In genomic region chr15:85706779-85707518, GRCh38 we compare ENCODE assay signal across 8 cellular contexts.
A peak's percentile ranks its signal among the peaks of the same experiment; 100 is the strongest.
DNase-seq lines count a peak whose midpoint lies in the region; ATAC-seq, FAIRE-seq and TF ChIP-seq lines count a peak whose summit lies in the region.

No MANE protein-coding gene starts in this region.

- FAIRE-seq in small intestine (lab: Jason Lieb, UNC): no peak

- peaks cover 7% of the 10 kb centered on the region in 2 donors for H3K36me3 ChIP-seq in small intestine (ENCODE audit: control insufficient read depth in 2 of 2, insufficient read depth in 2 of 2, low read length in 2 of 2)

- peak overlapping the region; percentile 71 to 86 for H3K27ac ChIP-seq in small intestine (ENCODE audit: low read depth in 1 of 2, low read length in 1 of 2)

- CTCF ChIA-PET in activated CD4-positive, alpha-beta memory T cell treated with anti-CD3 and anti-CD28 coated beads, Interleukin-2, amount 10 ng/mL, durations not matched to agents 7 days and 5 days (lab: Charles Lee): interaction anchor here (1.7 kb wide), 1 partner anchor 125 kb away, joined by 5 read pairs; no protein-coding TSS in a partner anchor

- peaks cover 78% of the 10 kb centered on the region for H3K4me1 Mint-ChIP-seq in activated CD4-positive, alpha-beta memory T cell treated with anti-CD3 and anti-CD28 coated beads, Interleukin-2, amount 10 ng/mL, durations not matched to agents 7 days and 5 days

- no peaks in the 10 kb centered on the region for H3K9me3 ChIP-seq in small intestine (ENCODE audit: control insufficient read depth, low read depth)

- 16 to 20% (median 17%) methylated on average over 5 of the region's 5 CpGs for WGBS in small intestine, 3 donors

- peak overlapping the region; percentile 94 for H3K27ac Mint-ChIP-seq in activated CD4-positive, alpha-beta memory T cell treated with anti-CD3 and anti-CD28 coated beads, Interleukin-2, amount 10 ng/mL, durations not matched to agents 7 days and 5 days

- H3K4me1 ChIP-seq in small intestine (ENCODE audit: control insufficient read depth in 2 of 2, insufficient read depth in 1 of 2, low read depth in 1 of 2, low read length in 1 of 2): peaks cover 2 to 25% of the 10 kb centered on the region in 2 donors

- no peak for TF ChIP-seq CTCF in foreskin fibroblast (IDR thresholded peaks at IDR 0.05; ENCODE audit: low read depth, low read length)

- H3K27me3 ChIP-seq in small intestine (ENCODE audit: control insufficient read depth in 2 of 2, insufficient read depth in 2 of 2, low read length in 2 of 2): no peaks in the 10 kb centered on the region

- no peaks in the 10 kb centered on the region for H3K27me3 Mint-ChIP-seq in activated CD4-positive, alpha-beta memory T cell treated with anti-CD3 and anti-CD28 coated beads, Interleukin-2, amount 10 ng/mL, durations not matched to agents 7 days and 5 days

- H3K4me3 Mint-ChIP-seq in activated CD4-positive, alpha-beta memory T cell treated with anti-CD3 and anti-CD28 coated beads, Interleukin-2, amount 10 ng/mL, durations not matched to agents 7 days and 5 days: peak overlapping the region; percentile 62

- peaks cover 61% of the 10 kb centered on the region for H3K36me3 Mint-ChIP-seq in activated CD4-positive, alpha-beta memory T cell treated with anti-CD3 and anti-CD28 coated beads, Interleukin-2, amount 10 ng/mL, durations not matched to agents 7 days and 5 days (ENCODE audit: low read depth)

- peak overlapping the region; percentile 1 to 38 for H3K4me3 ChIP-seq in foreskin fibroblast (ENCODE audit: low read depth in 1 of 2, low read length in 2 of 2)
- no peak overlapping the region for H3K4me3 ChIP-seq in small intestine (ENCODE audit: low read depth in 1 of 2, low read length in 2 of 2)

- POLR2A ChIA-PET in activated CD4-positive, alpha-beta memory T cell treated with anti-CD3 and anti-CD28 coated beads, Interleukin-2, amount 10 ng/mL, durations not matched to agents 7 days and 5 days (lab: Charles Lee): interaction anchor here (0.7 to 9.7 kb wide), 12 partner anchors 12 to 395 kb away, joined by 3 to 285 read pairs (median 3); no protein-coding TSS in a partner anchor

- ATAC-seq in GM18511 (IDR thresholded peaks at IDR 0.05; ENCODE audit: unreplicated experiment): peak; percentile 35
- ATAC-seq in HG03139 (IDR thresholded peaks at IDR 0.05; ENCODE audit: unreplicated experiment): peak; percentile 34

- no peaks in the 10 kb centered on the region for H3K9me3 Mint-ChIP-seq in activated CD4-positive, alpha-beta memory T cell treated with anti-CD3 and anti-CD28 coated beads, Interleukin-2, amount 10 ng/mL, durations not matched to agents 7 days and 5 days

- DNase-seq in activated CD4-positive, alpha-beta memory T cell treated with anti-CD3 and anti-CD28 coated beads, Interleukin-2, amount 10 ng/mL, durations not matched to agents 7 days and 5 days: peak; percentile 49
- DNase-seq in foreskin fibroblast (peak in 1 of 2 donors; percentile 32), small intestine (peak; percentile 60), DMS153 (lab: John Stamatoyannopoulos, UW) (no peak), putamen (ENCODE audit: low spot score) (no peak), NCI-H524 treated with DMSO at 0.1 percent for 48 hours (lab: John Stamatoyannopoulos, UW) (no peak)

Comparison
In these comparisons a context has a peak if more than half of its experiments do, and no peak if none do; other contexts are left out.
1. DNase-seq: peak in activated CD4-positive, alpha-beta memory T cell treated with anti-CD3 and anti-CD28 coated beads, Interleukin-2, amount 10 ng/mL, durations not matched to agents 7 days and 5 days (single experiment) and small intestine (single experiment); none in DMS153 (single experiment), putamen (single experiment) and NCI-H524 treated with DMSO at 0.1 percent for 48 hours (single experiment).
2. H3K4me3 ChIP-seq: peak in foreskin fibroblast (2 of 2); none in small intestine (0 of 2).